In genomic region chr7:101699884-101700283, GRCh38 we compare ENCODE assay signal across 15 cellular contexts.
DNase-seq lines count a peak whose midpoint lies in the region; ATAC-seq, FAIRE-seq and TF ChIP-seq lines count a peak whose summit lies in the region.
"Had no signal": no experiment of that assay in that cellular context is flagged by ENCODE, and none has a peak within 500 bp of the region (broad histone marks: within the 10 kb centered on the region; RNA-seq: fewer than 3 reads in every experiment).

No MANE protein-coding gene starts in this region.

- CTCF ChIA-PET in H1 (lab: Charles Lee; ENCODE audit: partially characterized antibody) (interaction anchor here (1.2 kb wide), 1 partner anchor 12 kb away, joined by 4 read pairs; no protein-coding TSS in a partner anchor), RWPE1 (lab: Yijun Ruan, JAX) (no interaction called here)
- CTCF ChIA-PET in activated CD8-positive, alpha-beta T cell treated with anti-CD3 and anti-CD28 coated beads for 36 hours (lab: Charles Lee), result no interaction called here

- no peak overlapping the region for H2BK5ac ChIP-seq in H1 (ENCODE audit: low read depth, low read length)

- no peak for TF ChIP-seq CTCF in natural killer cell (IDR thresholded peaks at IDR 0.05)
- no peak for TF ChIP-seq CTCF in H1 (IDR thresholded peaks at IDR 0.05; ENCODE audit: control extremely low read depth in 1 of 3, insufficient read depth in 1 of 3, low read depth in 1 of 3, low read length in 3 of 3)
- TF ChIP-seq CTCF in nephron progenitor cell (IDR thresholded peaks at IDR 0.05), result no peak
- TF ChIP-seq CTCF in osteoblast (IDR thresholded peaks at IDR 0.05; ENCODE audit: extremely low read depth, low read depth, low read length), result no peak
- TF ChIP-seq CTCF in RWPE1 (conservative IDR thresholded peaks at IDR 0.05; ENCODE audit: low read depth), result no peak
- no peak for TF ChIP-seq CTCF in activated CD8-positive, alpha-beta T cell treated with anti-CD3 and anti-CD28 coated beads for 36 hours (IDR thresholded peaks at IDR 0.05)

- H3K27me3 ChIP-seq in H1 (replicated peaks in 1 of 4; ENCODE audit: control insufficient read depth in 3 of 4, extremely low read depth in 1 of 4, insufficient read depth in 3 of 4, low read length in 3 of 4) (no peaks in the 10 kb centered on the region), osteoblast (ENCODE audit: insufficient read depth, low read length) (peaks cover 28% of the 10 kb centered on the region)
- H3K27me3 ChIP-seq: BLaER1 had no signal

- no peaks in the 10 kb centered on the region for H3K4me1 ChIP-seq in H1 (replicated peaks in 1 of 4; ENCODE audit: control insufficient read depth in 3 of 4, insufficient read depth in 4 of 4, low read length in 3 of 4)
- no peaks in the 10 kb centered on the region for H3K4me1 ChIP-seq in osteoblast (ENCODE audit: insufficient read depth, low read length)
- H3K4me1 ChIP-seq: HAP-1 had no signal

- H3K56ac ChIP-seq in H1 (replicated peaks; ENCODE audit: insufficient read length, low read depth, low read length), result no peak overlapping the region

- H2AK5ac ChIP-seq in H1 (ENCODE audit: low read depth, low read length), result no peak overlapping the region

- peak; percentile 53 for DNase-seq in natural killer cell treated with Interleukin-12 subunit alpha and Interleukin-12 subunit beta and Interleukin-15 and Interleukin-18, amount 100 ng/mL, for 72 hours (ENCODE audit: low spot score)
- DNase-seq in natural killer cell (no peak), H1 (ENCODE audit: low read depth in 1 of 2, low spot score in 2 of 2) (no peak), nephron progenitor cell (peak; percentile 39), osteoblast (ENCODE audit: insufficient read length, low spot score, missing footprints) (peak; percentile 65), RWPE1 (ENCODE audit: low spot score) (no peak)
- DNase-seq in activated CD8-positive, alpha-beta T cell treated with anti-CD3 and anti-CD28 coated beads for 36 hours, result no peak
- DNase-seq: 8988T; CD4-positive, alpha-beta memory T cell; DMS79 treated with DMSO at 0.1 percent for 48 hours; GF-D8 had no signal

- TF ChIP-seq EP300 in H1 (IDR thresholded peaks at IDR 0.05; ENCODE audit: borderline replicate concordance in 1 of 2, low read depth in 2 of 2, low read length in 2 of 2), result no peak

- H3K79me2 ChIP-seq in H1 (ENCODE audit: control insufficient read depth in 1 of 2, insufficient read depth in 2 of 2, low read length in 2 of 2) (no peaks in the 10 kb centered on the region), osteoblast (ENCODE audit: insufficient read depth, low read length) (no peaks in the 10 kb centered on the region)

- no peak for TF ChIP-seq RAD21 in H1 (IDR thresholded peaks at IDR 0.05 in 1 of 2, conservative IDR thresholded peaks at IDR 0.05 in 1 of 2; ENCODE audit: low read depth in 2 of 2, low read length in 2 of 2)

- H3K9me3 ChIP-seq in H1 (ENCODE audit: insufficient read depth in 2 of 2, low read depth in 1 of 2, low read length in 1 of 2) (no peaks in the 10 kb centered on the region), osteoblast (ENCODE audit: low read depth, low read length) (no peaks in the 10 kb centered on the region)
- H3K9me3 ChIP-seq: BLaER1, HAP-1 had no signal

- no peak overlapping the region for H4K8ac ChIP-seq in H1 (ENCODE audit: extremely low read depth, insufficient read depth, low read length)

- H3K23ac ChIP-seq in H1 (ENCODE audit: insufficient read length), result no peak overlapping the region

- H2BK15ac ChIP-seq in H1 (ENCODE audit: low read length), result no peak overlapping the region

- no peak overlapping the region for H2BK12ac ChIP-seq in H1 (ENCODE audit: low read depth, low read length)

- TF ChIP-seq POLR2A in H1 (IDR thresholded peaks at IDR 0.05; ENCODE audit: control extremely low read depth in 1 of 2, low read depth in 2 of 2, low read length in 2 of 2), result no peak

- no peak overlapping the region for H3K4me3 ChIP-seq in H1 (ENCODE audit: extremely low read depth in 1 of 4, insufficient read depth in 2 of 4, low read depth in 3 of 4, low read length in 4 of 4)
- H3K4me3 ChIP-seq in osteoblast (ENCODE audit: insufficient read depth, low read length), result no peak overlapping the region
- H3K4me3 ChIP-seq: BLaER1, HAP-1 had no signal

- no peaks in the 10 kb centered on the region; the same call in 1 of the 2 replicates for H3K79me1 ChIP-seq in H1 (ENCODE audit: low read depth, low read length)

- H4K5ac ChIP-seq in H1 (ENCODE audit: insufficient read length, low read depth, low read length), result no peak overlapping the region

- no peak overlapping the region for H2BK120ac ChIP-seq in H1 (replicated peaks; ENCODE audit: low read depth, low read length)

- no peak overlapping the region for H3K27ac Mint-ChIP-seq in natural killer cell treated with Interleukin-12 subunit alpha and Interleukin-12 subunit beta and Interleukin-15 and Interleukin-18, amount 100 ng/mL, for 72 hours
- H3K27ac Mint-ChIP-seq in natural killer cell (no peak overlapping the region), nephron progenitor cell (peak overlapping the region; percentile 98)
- no peak overlapping the region for H3K27ac Mint-ChIP-seq in activated CD8-positive, alpha-beta T cell treated with anti-CD3 and anti-CD28 coated beads for 36 hours

- H3K14ac ChIP-seq in H1 (ENCODE audit: insufficient read length), result no peak overlapping the region

- no peak for FAIRE-seq in H1 (lab: Jason Lieb, UNC)

- peak overlapping the region; percentile 17 for H3K4ac ChIP-seq in H1 (replicated peaks; ENCODE audit: insufficient read length, low read depth, low read length)

- H4K91ac ChIP-seq in H1 (replicated peaks; ENCODE audit: insufficient read length, low read length), result peak overlapping the region; percentile 42

- ATAC-seq in natural killer cell treated with Interleukin-12 subunit alpha and Interleukin-12 subunit beta and Interleukin-15 and Interleukin-18, amount 100 ng/mL, for 72 hours, result no peak
- ATAC-seq in natural killer cell (no peak), GM19455 (IDR thresholded peaks at IDR 0.05; ENCODE audit: unreplicated experiment) (no peak)
- ATAC-seq in activated CD8-positive, alpha-beta T cell treated with anti-CD3 and anti-CD28 coated beads for 36 hours, result no peak

- no peak overlapping the region for H3K4me2 ChIP-seq in H1 (ENCODE audit: insufficient read depth in 1 of 2, low read depth in 2 of 2, low read length in 2 of 2)
- no peak overlapping the region for H3K4me2 ChIP-seq in osteoblast (ENCODE audit: insufficient read depth, low read length)

- H3K4me1 Mint-ChIP-seq in natural killer cell treated with Interleukin-12 subunit alpha and Interleukin-12 subunit beta and Interleukin-15 and Interleukin-18, amount 100 ng/mL, for 72 hours (ENCODE audit: low read depth in 2 of 2), result no peaks in the 10 kb centered on the region
- no peaks in the 10 kb centered on the region for H3K4me1 Mint-ChIP-seq in natural killer cell
- peaks cover 41% of the 10 kb centered on the region for H3K4me1 Mint-ChIP-seq in nephron progenitor cell
- H3K4me1 Mint-ChIP-seq in activated CD8-positive, alpha-beta T cell treated with anti-CD3 and anti-CD28 coated beads for 36 hours (ENCODE audit: low read depth), result no peaks in the 10 kb centered on the region
- H3K4me1 Mint-ChIP-seq: CD14-positive monocyte; CD4-positive, alpha-beta memory T cell had no signal

- intact Hi-C loops in natural killer cell (cut with micrococcal nuclease), result no loop called here
- intact Hi-C loops in activated CD8-positive, alpha-beta T cell treated with anti-CD3 and anti-CD28 coated beads for 36 hours (cut with micrococcal nuclease), result no loop called here

- 84% methylated on average over 9 of the region's 13 CpGs; no CpG with 5 or more reads in 1 of the 2 experiments for WGBS in H1 (ENCODE audit: extremely low coverage in 1 of 2, insufficient coverage in 1 of 2, insufficient read length in 1 of 2, insufficient replicate concordance in 2 of 2, low coverage in 1 of 2, low lambda C conversion rate in 2 of 2, missing lambda C conversion rate in 1 of 2), 2 experiments

- H3K9me3 Mint-ChIP-seq in natural killer cell treated with Interleukin-12 subunit alpha and Interleukin-12 subunit beta and Interleukin-15 and Interleukin-18, amount 100 ng/mL, for 72 hours, result no peaks in the 10 kb centered on the region
- no peaks in the 10 kb centered on the region for H3K9me3 Mint-ChIP-seq in natural killer cell
- no peaks in the 10 kb centered on the region for H3K9me3 Mint-ChIP-seq in nephron progenitor cell
- H3K9me3 Mint-ChIP-seq in activated CD8-positive, alpha-beta T cell treated with anti-CD3 and anti-CD28 coated beads for 36 hours, result no peaks in the 10 kb centered on the region
- H3K9me3 Mint-ChIP-seq: CD14-positive monocyte had no signal

- no peaks in the 10 kb centered on the region for H3K36me3 Mint-ChIP-seq in natural killer cell treated with Interleukin-12 subunit alpha and Interleukin-12 subunit beta and Interleukin-15 and Interleukin-18, amount 100 ng/mL, for 72 hours
- H3K36me3 Mint-ChIP-seq in natural killer cell (no peaks in the 10 kb centered on the region), nephron progenitor cell (ENCODE audit: low read depth) (no peaks in the 10 kb centered on the region)
- no peaks in the 10 kb centered on the region for H3K36me3 Mint-ChIP-seq in activated CD8-positive, alpha-beta T cell treated with anti-CD3 and anti-CD28 coated beads for 36 hours (ENCODE audit: low read depth)
- H3K36me3 Mint-ChIP-seq: CD14-positive monocyte; CD4-positive, alpha-beta memory T cell had no signal

- H2BK20ac ChIP-seq in H1 (ENCODE audit: low read length), result no peak overlapping the region

- no peak overlapping the region for H2AFZ ChIP-seq in H1 (ENCODE audit: low read length)
- no peak overlapping the region for H2AFZ ChIP-seq in osteoblast (ENCODE audit: low read length)

- H3K27me3 Mint-ChIP-seq in natural killer cell treated with Interleukin-12 subunit alpha and Interleukin-12 subunit beta and Interleukin-15 and Interleukin-18, amount 100 ng/mL, for 72 hours, result no peaks in the 10 kb centered on the region
- H3K27me3 Mint-ChIP-seq in natural killer cell (ENCODE audit: low read depth in 2 of 2) (peaks cover 0 to 6% of the 10 kb centered on the region in 2 donors), nephron progenitor cell (ENCODE audit: low read depth, poor library complexity) (peaks cover 12% of the 10 kb centered on the region)
- H3K27me3 Mint-ChIP-seq in activated CD8-positive, alpha-beta T cell treated with anti-CD3 and anti-CD28 coated beads for 36 hours, result no peaks in the 10 kb centered on the region

- H3K23me2 ChIP-seq in H1 (ENCODE audit: low read depth, low read length), result no peaks in the 10 kb centered on the region

- H3K9ac ChIP-seq in H1 (replicated peaks in 1 of 4; ENCODE audit: extremely low read depth in 1 of 4, low read depth in 3 of 4, low read length in 3 of 4), result no peak overlapping the region

- H4K20me1 ChIP-seq in H1 (replicated peaks in 1 of 2; ENCODE audit: control insufficient read depth in 1 of 2, insufficient read depth in 2 of 2, low read length in 2 of 2) (no peaks in the 10 kb centered on the region), osteoblast (ENCODE audit: insufficient read depth, low read length) (no peaks in the 10 kb centered on the region)
- H4K20me1 ChIP-seq: BLaER1 had no signal

- no peak overlapping the region for H3K4me3 Mint-ChIP-seq in natural killer cell treated with Interleukin-12 subunit alpha and Interleukin-12 subunit beta and Interleukin-15 and Interleukin-18, amount 100 ng/mL, for 72 hours
- H3K4me3 Mint-ChIP-seq in natural killer cell (no peak overlapping the region), nephron progenitor cell (peak overlapping the region; percentile 66)
- no peak overlapping the region for H3K4me3 Mint-ChIP-seq in activated CD8-positive, alpha-beta T cell treated with anti-CD3 and anti-CD28 coated beads for 36 hours
- H3K4me3 Mint-ChIP-seq: CD14-positive monocyte; CD4-positive, alpha-beta memory T cell had no signal

- no peaks in the 10 kb centered on the region for H3K36me3 ChIP-seq in H1 (ENCODE audit: control insufficient read depth in 2 of 4, insufficient read depth in 4 of 4, low read length in 3 of 4)
- no peaks in the 10 kb centered on the region for H3K36me3 ChIP-seq in osteoblast (ENCODE audit: insufficient read depth, low read length)
- H3K36me3 ChIP-seq: BLaER1, HAP-1 had no signal

- H3K27ac ChIP-seq in H1 (ENCODE audit: low read depth, low read length) (no peak overlapping the region), osteoblast (ENCODE audit: low read depth, low read length) (no peak overlapping the region), RWPE1 (no peak overlapping the region)
- H3K27ac ChIP-seq: BLaER1 had no signal

- H3K18ac ChIP-seq in H1 (ENCODE audit: extremely low read depth, low read length), result peak overlapping the region; percentile 68; the same call in 1 of the 2 replicates

- POLR2A ChIA-PET in H1 (lab: Charles Lee; ENCODE audit: partially characterized antibody) (no interaction called here), RWPE1 (lab: Yijun Ruan, JAX; ENCODE audit: low non-redundant PET) (no interaction called here)
- POLR2A ChIA-PET in activated CD8-positive, alpha-beta T cell treated with anti-CD3 and anti-CD28 coated beads for 36 hours (lab: Charles Lee), result no interaction called here

Comparison
In these comparisons a context has a peak if more than half of its experiments do, and no peak if none do; other contexts are left out.
1. DNase-seq: peak in natural killer cell treated with Interleukin-12 subunit alpha and Interleukin-12 subunit beta and Interleukin-15 and Interleukin-18, amount 100 ng/mL, for 72 hours (single experiment), nephron progenitor cell (single experiment) and osteoblast (single experiment); none in natural killer cell (single experiment), H1 (0 of 2), RWPE1 (single experiment) and activated CD8-positive, alpha-beta T cell treated with anti-CD3 and anti-CD28 coated beads for 36 hours (single experiment).